In genomic region chr11:68146010-68146540, GRCh38 we compare ENCODE assay signal across 8 cellular contexts. TPM values are rescaled to one million over a fixed set of nuclear protein-coding genes. Genes with fewer than 3 reads are reported as not detected.
A peak's percentile ranks its signal among the peaks of the same experiment; 100 is the strongest.
DNase-seq lines count a peak whose midpoint lies in the region; ATAC-seq and TF ChIP-seq lines count a peak whose summit lies in the region.

No MANE protein-coding gene starts in this region.

- H3K4me3 ChIP-seq in mammary epithelial cell (replicated peaks in 1 of 3; ENCODE audit: insufficient read depth in 1 of 3, low read depth in 2 of 3, low read length in 3 of 3): no peak overlapping the region
- no peak overlapping the region for H3K4me3 ChIP-seq in effector memory CD4-positive, alpha-beta T cell (ENCODE audit: insufficient read depth, low read depth, low read length, poor library complexity, severe bottlenecking)

- no peaks in the 10 kb centered on the region for H3K27me3 ChIP-seq in mammary epithelial cell (ENCODE audit: insufficient read depth, low read length)
- no peaks in the 10 kb centered on the region for H3K27me3 ChIP-seq in effector memory CD4-positive, alpha-beta T cell (replicated peaks; ENCODE audit: control insufficient read depth, insufficient read depth, low read length, poor library complexity, severe bottlenecking)

- H3K4me2 ChIP-seq in mammary epithelial cell (ENCODE audit: insufficient read depth, low read depth, low read length): no peak overlapping the region

- H3K79me2 ChIP-seq in mammary epithelial cell (ENCODE audit: insufficient read depth, low read length): no peaks in the 10 kb centered on the region

- H3K27me3 Mint-ChIP-seq in MCF 10A (ENCODE audit: insufficient read depth, unreplicated experiment): no peaks in the 10 kb centered on the region
- H3K27me3 Mint-ChIP-seq in dendritic cell treated with granulocyte-macrophage colony-stimulating factor and Interleukin-4, amounts not matched to agents 40 ng/mL and 50 ng/mL, for 4 days: peaks cover 39% of the 10 kb centered on the region

- H3K4me1 ChIP-seq in mammary epithelial cell (ENCODE audit: insufficient read depth, low read length): peaks cover 15% of the 10 kb centered on the region
- peaks cover 9% of the 10 kb centered on the region for H3K4me1 ChIP-seq in effector memory CD4-positive, alpha-beta T cell (ENCODE audit: control insufficient read depth, insufficient read depth, low read length, poor library complexity, severe bottlenecking)

- H4K20me1 ChIP-seq in mammary epithelial cell (ENCODE audit: insufficient read depth, low read length): no peaks in the 10 kb centered on the region

- ATAC-seq in GM18498 (IDR thresholded peaks at IDR 0.05; ENCODE audit: unreplicated experiment) (no peak), GM18858 (IDR thresholded peaks at IDR 0.05; ENCODE audit: unreplicated experiment) (no peak)

- POLR2A ChIA-PET in MCF 10A (lab: Yijun Ruan, JAX): interaction anchor here (0.5 to 0.6 kb wide), 3 partner anchors 8 to 191 kb away, joined by 3 read pairs; no protein-coding TSS in a partner anchor

- BruUV-seq in MCF 10A (replicated peaks; lab: Mats Ljungman, UMichigan) (no TSS peak), mammary epithelial cell (replicated peaks; lab: Mats Ljungman, UMichigan) (no TSS peak)

- peak overlapping the region; percentile 67 for H3K27ac Mint-ChIP-seq in MCF 10A (ENCODE audit: low read depth, unreplicated experiment)
- peak overlapping the region; percentile 79 for H3K27ac Mint-ChIP-seq in dendritic cell treated with granulocyte-macrophage colony-stimulating factor and Interleukin-4, amounts not matched to agents 40 ng/mL and 50 ng/mL, for 4 days

- no peak overlapping the region for H3K27ac ChIP-seq in mammary epithelial cell (ENCODE audit: insufficient read depth, low read depth, low read length)
- no peak overlapping the region for H3K27ac ChIP-seq in effector memory CD4-positive, alpha-beta T cell (ENCODE audit: insufficient read depth, low read length, poor library complexity, severe bottlenecking)

- no peaks in the 10 kb centered on the region for H3K36me3 ChIP-seq in mammary epithelial cell (ENCODE audit: insufficient read depth, low read length)
- no peaks in the 10 kb centered on the region for H3K36me3 ChIP-seq in effector memory CD4-positive, alpha-beta T cell (ENCODE audit: control insufficient read depth, insufficient read depth, low read length)

- H3K9me3 Mint-ChIP-seq in MCF 10A (ENCODE audit: unreplicated experiment): no peaks in the 10 kb centered on the region
- H3K9me3 Mint-ChIP-seq in dendritic cell treated with granulocyte-macrophage colony-stimulating factor and Interleukin-4, amounts not matched to agents 40 ng/mL and 50 ng/mL, for 4 days: no peaks in the 10 kb centered on the region

- CTCF ChIA-PET in MCF 10A (lab: Yijun Ruan, JAX): interaction anchor here (1.2 kb wide), 1 partner anchor 11 kb away, joined by 5 read pairs; no protein-coding TSS in a partner anchor
- CTCF ChIA-PET in mammary epithelial cell (lab: Charles Lee; ENCODE audit: low non-redundant PET): no interaction called here

- WGBS in mammary epithelial cell (ENCODE audit: low coverage, missing lambda C conversion rate): 27% methylated on average over 15 of the region's 15 CpGs

- H3K4me1 Mint-ChIP-seq in MCF 10A (ENCODE audit: insufficient read depth, unreplicated experiment): peaks cover 19% of the 10 kb centered on the region
- peaks cover 51% of the 10 kb centered on the region for H3K4me1 Mint-ChIP-seq in dendritic cell treated with granulocyte-macrophage colony-stimulating factor and Interleukin-4, amounts not matched to agents 40 ng/mL and 50 ng/mL, for 4 days (ENCODE audit: low read depth)

- H3K9me3 ChIP-seq in mammary epithelial cell (replicated peaks; ENCODE audit: insufficient read depth, low read length): no peaks in the 10 kb centered on the region
- H3K9me3 ChIP-seq in effector memory CD4-positive, alpha-beta T cell (ENCODE audit: control insufficient read depth, low read length): no peaks in the 10 kb centered on the region

- H3K4me3 Mint-ChIP-seq in MCF 10A (ENCODE audit: unreplicated experiment): no peak overlapping the region
- H3K4me3 Mint-ChIP-seq in dendritic cell treated with granulocyte-macrophage colony-stimulating factor and Interleukin-4, amounts not matched to agents 40 ng/mL and 50 ng/mL, for 4 days: no peak overlapping the region

- H3K36me3 Mint-ChIP-seq in MCF 10A (ENCODE audit: insufficient read depth, unreplicated experiment): peaks cover 7% of the 10 kb centered on the region
- H3K36me3 Mint-ChIP-seq in dendritic cell treated with granulocyte-macrophage colony-stimulating factor and Interleukin-4, amounts not matched to agents 40 ng/mL and 50 ng/mL, for 4 days (ENCODE audit: low read depth): no peaks in the 10 kb centered on the region

- intact Hi-C loops in MCF 10A (cut with micrococcal nuclease) (no loop called here), mammary epithelial cell (cut with micrococcal nuclease) (no loop called here)
- intact Hi-C loops in dendritic cell treated with granulocyte-macrophage colony-stimulating factor and Interleukin-4, amounts not matched to agents 40 ng/mL and 50 ng/mL, for 4 days (cut with micrococcal nuclease): no loop called here

- TF ChIP-seq CTCF in MCF 10A (IDR thresholded peaks at IDR 0.05; ENCODE audit: unreplicated experiment) (no peak), mammary epithelial cell (conservative IDR thresholded peaks at IDR 0.05 in 1 of 2, IDR thresholded peaks at IDR 0.05 in 1 of 2; ENCODE audit: extremely low read depth in 1 of 2, insufficient read depth in 1 of 2, low read depth in 1 of 2, low read length in 2 of 2) (no peak)

- no peak overlapping the region for H2AFZ ChIP-seq in mammary epithelial cell (ENCODE audit: low read depth, low read length)

- no peak overlapping the region for H3K9ac ChIP-seq in mammary epithelial cell (ENCODE audit: insufficient read depth, low read length)

- dilution Hi-C loops in mammary epithelial cell (cut with HindIII; ENCODE audit: low sequenced_read_pairs): no loop called here

- DNase-seq in MCF 10A (ENCODE audit: unreplicated experiment) (peak; percentile 92), mammary epithelial cell (no peak), medulla oblongata (ENCODE audit: extremely low spot score) (peak; percentile 49)
- no peak for DNase-seq in activated CD8-positive, alpha-beta memory T cell treated with anti-CD3 and anti-CD28 coated beads, Interleukin-2, amount 50 U/mL, for 4 hours
- DNase-seq in effector memory CD4-positive, alpha-beta T cell: no peak

- in situ Hi-C loops in mammary epithelial cell (cut with MboI; ENCODE audit: low sequenced_read_pairs in 2 of 2): no loop called here

RNA-seq across cellular contexts. Expression of gene CHKA, which starts 24.9 kb away (rescaled TPM):
- total RNA-seq in MCF 10A (2022) (7.8 and 13.7 TPM in 2 replicates), mammary epithelial cell (10 to 100 TPM; 11.5 to 13.2 TPM)
- polyA plus RNA-seq in mammary epithelial cell: 4.4 TPM
- 15.7 TPM for polyA minus RNA-seq in mammary epithelial cell

Comparison
In these comparisons a context has a peak if more than half of its experiments do, and no peak if none do; other contexts are left out.
1. DNase-seq: peak in MCF 10A (single experiment) and medulla oblongata (single experiment); none in mammary epithelial cell (single experiment), activated CD8-positive, alpha-beta memory T cell treated with anti-CD3 and anti-CD28 coated beads, Interleukin-2, amount 50 U/mL, for 4 hours (single experiment) and effector memory CD4-positive, alpha-beta T cell (0 of 3).